ENCODE assay signal across 8 cellular contexts in genomic region chr19:29811125-29812079, GRCh38. TPM values are rescaled to one million over a fixed set of nuclear protein-coding genes. Genes with fewer than 3 reads are reported as not detected.
DNase-seq lines count a peak whose midpoint lies in the region; ATAC-seq, FAIRE-seq and TF ChIP-seq lines count a peak whose summit lies in the region.

Gene CCNE1, plus strand, starts transcription at chr19:29811991. Its CDS starts 565 bp downstream, at chr19:29812556.

- peak within 1 kb of the TSS; percentile 76 to 94 for H3K27ac Mint-ChIP-seq in activated naive CD4-positive, alpha-beta T cell treated with anti-CD3 and anti-CD28 coated beads, Interleukin-2, amount 50 U/mL, for 72 hours

- TF ChIP-seq CTCF in GM06990 (IDR thresholded peaks at IDR 0.05; ENCODE audit: insufficient read depth, low read length, poor library complexity, severe bottlenecking) (no peak), HEK293 (tag by site-specific recombination; IDR thresholded peaks at IDR 0.05) (no peak), pancreas (IDR thresholded peaks at IDR 0.05) (no peak), thyroid gland (IDR thresholded peaks at IDR 0.05) (no peak)

- peak within 1 kb of the TSS; percentile 93 for H3K27ac ChIP-seq in HEK293 (ENCODE audit: extremely low read depth, low read depth, low read length)
- H3K27ac ChIP-seq in pancreas, result peak within 1 kb of the TSS in 1 of 4 donors; percentile 58
- H3K27ac ChIP-seq in thyroid gland, result peak within 1 kb of the TSS; percentile 33 to 58 (median 48)

- H3K4me1 ChIP-seq in HEK293 (ENCODE audit: control insufficient read depth, insufficient read depth, low read length), result peaks cover 11% of the 10 kb centered on the region
- H3K4me1 ChIP-seq in pancreas, result no peaks in the 10 kb centered on the region
- peaks cover 0 to 11% of the 10 kb centered on the region in 2 donors for H3K4me1 ChIP-seq in thyroid gland

- no peaks in the 10 kb centered on the region for H3K9me3 ChIP-seq in HEK293 (ENCODE audit: control insufficient read depth, insufficient read depth, low read depth, low read length)
- H3K9me3 ChIP-seq in pancreas, result no peaks in the 10 kb centered on the region
- H3K9me3 ChIP-seq in thyroid gland, result no peaks in the 10 kb centered on the region

- H3K9me3 Mint-ChIP-seq in activated naive CD4-positive, alpha-beta T cell treated with anti-CD3 and anti-CD28 coated beads, Interleukin-2, amount 50 U/mL, for 72 hours, result no peaks in the 10 kb centered on the region

- 2% methylated on average over 95 to 125 of the region's 125 CpGs for WGBS in pancreas, 2 donors
- WGBS in thyroid gland, 2 donors, result 14 to 30% methylated on average over 6 to 14 of the region's 125 CpGs

- H3K27me3 ChIP-seq in GM06990 (replicated peaks; ENCODE audit: control insufficient read depth, insufficient read depth, low read length) (no peaks in the 10 kb centered on the region), pancreas (no peaks in the 10 kb centered on the region), thyroid gland (no peaks in the 10 kb centered on the region)

- intact Hi-C loops in Right ventricle myocardium inferior (cut with DNase I), result loop anchor here (1.0 kb wide), 1 partner anchor 33 kb away; no protein-coding TSS in a partner anchor
- intact Hi-C loops in pancreas (cut with DNase I), result no loop called here
- intact Hi-C loops in thyroid gland (cut with DNase I), result no loop called here

- peak in 1 of 2 donors; percentile 53 for TF ChIP-seq POLR2A in thyroid gland (IDR thresholded peaks at IDR 0.05)

- POLR2A ChIA-PET in HEK293 (lab: Yijun Ruan, JAX), result interaction anchor here (0.6 to 2.2 kb wide), 2 partner anchors 33 to 97 kb away, joined by 4 to 28 read pairs; no protein-coding TSS in a partner anchor

- DNase-seq in GM06990 (ENCODE audit: extremely low read depth, insufficient read length) (peak; percentile 89), MV-4-11 (lab: John Stamatoyannopoulos, UW) (peak; percentile 76), SKM-1 treated with dmso at 0.1 percent for 144 hours (lab: John Stamatoyannopoulos, UW; ENCODE audit: unreplicated experiment) (peak; percentile 91), Right ventricle myocardium inferior (ENCODE audit: missing footprints) (peak; percentile 97), pancreas (peak; percentile 90 to 99 (median 94)), thyroid gland (peak; percentile 93 to 96)
- peak; percentile 91 to 97 for DNase-seq in activated naive CD4-positive, alpha-beta T cell treated with anti-CD3 and anti-CD28 coated beads, Interleukin-2, amount 50 U/mL, for 72 hours (ENCODE audit: low spot score in 2 of 2)

- peaks cover 13 to 28% of the 10 kb centered on the region in 2 donors for H3K36me3 Mint-ChIP-seq in activated naive CD4-positive, alpha-beta T cell treated with anti-CD3 and anti-CD28 coated beads, Interleukin-2, amount 50 U/mL, for 72 hours

- H3K36me3 ChIP-seq in GM06990 (ENCODE audit: control insufficient read depth, insufficient read depth, low read length) (peaks cover 4% of the 10 kb centered on the region), HEK293 (ENCODE audit: control insufficient read depth in 2 of 2, insufficient read depth in 1 of 2, low read length in 2 of 2) (peaks cover 25 to 26% of the 10 kb centered on the region in 2 experiments), pancreas (no peaks in the 10 kb centered on the region), thyroid gland (no peaks in the 10 kb centered on the region)

- no peak for FAIRE-seq in pancreas (lab: Jason Lieb, UNC)

- H3K4me3 ChIP-seq in GM06990 (replicated peaks; ENCODE audit: low read depth, low read length), result peak within 1 kb of the TSS; percentile 68
- H3K4me3 ChIP-seq in HEK293 (ENCODE audit: low read depth, low read length), result peak within 1 kb of the TSS; percentile 47
- peak within 1 kb of the TSS; percentile 35 to 54 (median 44) for H3K4me3 ChIP-seq in pancreas
- peak within 1 kb of the TSS in 1 of 3 donors; percentile 52 for H3K4me3 ChIP-seq in thyroid gland (replicated peaks in 1 of 3)

- peak; percentile 92 to 93 for ATAC-seq in activated naive CD4-positive, alpha-beta T cell treated with anti-CD3 and anti-CD28 coated beads, Interleukin-2, amount 50 U/mL, for 72 hours
- ATAC-seq in Right ventricle myocardium inferior, result peak; percentile 99
- ATAC-seq in pancreas, result peak; percentile 97 to 99 (median 98)

- CTCF ChIA-PET in HEK293 (lab: Yijun Ruan, JAX), result no interaction called here

TF ChIP-seq in HEK293, 187 proteins besides CTCF, POLR2A, EP300 and RAD21 (continues in another document):
- no peak for TF ChIP-seq ZNF140 (tag by site-specific recombination; IDR thresholded peaks at IDR 0.05)
- TF ChIP-seq ZBTB1 (tag by site-specific recombination; IDR thresholded peaks at IDR 0.05), result peak; percentile 91
- no peak for TF ChIP-seq REPIN1 (tag by site-specific recombination; IDR thresholded peaks at IDR 0.05; ENCODE audit: low read depth)
- TF ChIP-seq ZNF248 (tag by site-specific recombination; IDR thresholded peaks at IDR 0.05), result no peak
- TF ChIP-seq SCRT2 (tag by site-specific recombination; IDR thresholded peaks at IDR 0.05), result peak; percentile 14; the same call in 1 of the 2 replicates
- peak; percentile 77 for TF ChIP-seq ZNF843 (tag by site-specific recombination; IDR thresholded peaks at IDR 0.05)
- no peak for TF ChIP-seq ZNF654 (tag by site-specific recombination; IDR thresholded peaks at IDR 0.05; ENCODE audit: low read depth)
- no peak for TF ChIP-seq ZNF214 (tag by site-specific recombination; IDR thresholded peaks at IDR 0.05; ENCODE audit: borderline replicate concordance)
- peak; percentile 82 for TF ChIP-seq GLIS1 (tag by site-specific recombination; IDR thresholded peaks at IDR 0.05)
- no peak for TF ChIP-seq RBAK (tag by site-specific recombination; IDR thresholded peaks at IDR 0.05)
- TF ChIP-seq ZNF658 (tag by site-specific recombination; IDR thresholded peaks at IDR 0.05), result no peak
- TF ChIP-seq BCL11B (tag by site-specific recombination; IDR thresholded peaks at IDR 0.05; ENCODE audit: low read depth), result no peak; the same call in 1 of the 2 replicates
- TF ChIP-seq KLF8 (tag by site-specific recombination; IDR thresholded peaks at IDR 0.05), result peak; percentile 96
- TF ChIP-seq ZXDB (tag by site-specific recombination; IDR thresholded peaks at IDR 0.05), result peak; percentile 86
- no peak for TF ChIP-seq ZNF777 (tag by site-specific recombination; IDR thresholded peaks at IDR 0.05; ENCODE audit: borderline replicate concordance)
- TF ChIP-seq ZNF37A (tag by site-specific recombination; IDR thresholded peaks at IDR 0.05), result no peak
- peak; percentile 59; the same call in 1 of the 2 replicates for TF ChIP-seq ZNF792 (tag by site-specific recombination; IDR thresholded peaks at IDR 0.05)
- TF ChIP-seq, protein P1, sequence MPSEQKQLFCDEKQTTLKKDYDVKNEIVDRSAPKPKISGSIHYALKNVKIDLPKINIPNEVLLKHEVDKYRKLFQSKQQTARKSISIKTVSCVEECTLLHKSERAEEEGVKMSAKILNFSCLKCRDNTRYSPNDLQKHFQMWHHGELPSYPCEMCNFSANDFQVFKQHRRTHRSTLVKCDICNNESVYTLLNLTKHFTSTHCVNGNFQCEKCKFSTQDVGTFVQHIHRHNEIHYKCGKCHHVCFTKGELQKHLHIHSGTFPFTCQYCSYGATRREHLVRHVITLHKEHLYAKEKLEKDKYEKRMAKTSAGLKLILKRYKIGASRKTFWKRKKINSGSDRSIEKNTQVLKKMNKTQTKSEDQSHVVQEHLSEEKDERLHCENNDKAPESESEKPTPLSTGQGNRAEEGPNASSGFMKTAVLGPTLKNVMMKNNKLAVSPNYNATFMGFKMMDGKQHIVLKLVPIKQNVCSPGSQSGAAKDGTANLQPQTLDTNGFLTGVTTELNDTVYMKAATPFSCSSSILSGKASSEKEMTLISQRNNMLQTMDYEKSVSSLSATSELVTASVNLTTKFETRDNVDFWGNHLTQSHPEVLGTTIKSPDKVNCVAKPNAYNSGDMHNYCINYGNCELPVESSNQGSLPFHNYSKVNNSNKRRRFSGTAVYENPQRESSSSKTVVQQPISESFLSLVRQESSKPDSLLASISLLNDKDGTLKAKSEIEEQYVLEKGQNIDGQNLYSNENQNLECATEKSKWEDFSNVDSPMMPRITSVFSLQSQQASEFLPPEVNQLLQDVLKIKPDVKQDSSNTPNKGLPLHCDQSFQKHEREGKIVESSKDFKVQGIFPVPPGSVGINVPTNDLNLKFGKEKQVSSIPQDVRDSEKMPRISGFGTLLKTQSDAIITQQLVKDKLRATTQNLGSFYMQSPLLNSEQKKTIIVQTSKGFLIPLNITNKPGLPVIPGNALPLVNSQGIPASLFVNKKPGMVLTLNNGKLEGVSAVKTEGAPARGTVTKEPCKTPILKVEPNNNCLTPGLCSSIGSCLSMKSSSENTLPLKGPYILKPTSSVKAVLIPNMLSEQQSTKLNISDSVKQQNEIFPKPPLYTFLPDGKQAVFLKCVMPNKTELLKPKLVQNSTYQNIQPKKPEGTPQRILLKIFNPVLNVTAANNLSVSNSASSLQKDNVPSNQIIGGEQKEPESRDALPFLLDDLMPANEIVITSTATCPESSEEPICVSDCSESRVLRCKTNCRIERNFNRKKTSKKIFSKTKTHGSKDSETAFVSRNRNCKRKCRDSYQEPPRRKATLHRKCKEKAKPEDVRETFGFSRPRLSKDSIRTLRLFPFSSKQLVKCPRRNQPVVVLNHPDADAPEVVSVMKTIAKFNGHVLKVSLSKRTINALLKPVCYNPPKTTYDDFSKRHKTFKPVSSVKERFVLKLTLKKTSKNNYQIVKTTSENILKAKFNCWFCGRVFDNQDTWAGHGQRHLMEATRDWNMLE (tag by site-specific recombination; conservative IDR thresholded peaks at IDR 0.05; ENCODE audit: low read depth), result no peak
- no peak for TF ChIP-seq ATF2 (tag by site-specific recombination; IDR thresholded peaks at IDR 0.05; ENCODE audit: low read depth)
- peak; percentile 95 for TF ChIP-seq KLF1 (tag by site-specific recombination; IDR thresholded peaks at IDR 0.05)
- peak; percentile 98 for TF ChIP-seq ZNF24 (tag by site-specific recombination; IDR thresholded peaks at IDR 0.05)

RNA-seq across cellular contexts. Expression of gene CCNE1, which starts in this region (rescaled TPM):
- 10 to 100 TPM; 43.5 to 48.6 TPM for total RNA-seq in activated naive CD4-positive, alpha-beta T cell treated with anti-CD3 and anti-CD28 coated beads, Interleukin-2, amount 50 U/mL, for 72 hours
- 3.1 TPM for total RNA-seq in Right ventricle myocardium inferior
- under 1 TPM; 0.23 to 0.92 (median 0.65) TPM for total RNA-seq in pancreas
- 1 to 10 TPM; 1.2 to 1.9 TPM for polyA plus RNA-seq in pancreas
- total RNA-seq in thyroid gland, result 1 to 10 TPM; 1.2 to 5.3 (median 3.0) TPM

Comparison
In these comparisons a context has a peak if more than half of its experiments do, and no peak if none do; other contexts are left out.
1. RNA of gene CCNE1 (total RNA-seq): 43.5 to 48.6 TPM in activated naive CD4-positive, alpha-beta T cell treated with anti-CD3 and anti-CD28 coated beads, Interleukin-2, amount 50 U/mL, for 72 hours; 1.2 to 5.3 TPM in thyroid gland, 3.1 TPM in Right ventricle myocardium inferior (single experiment) and 0.23 to 0.92 TPM in pancreas; every median in the first group is over 4 times any median in the second.
2. Peak in every context shown above with its lines, with median percentiles within 50 percentile points of each other: DNase-seq and ATAC-seq.